21 cellular contexts compared by ENCODE assay signal in genomic region chr5:32508806-32509805, GRCh38.
A peak's percentile ranks its signal among the peaks of the same experiment; 100 is the strongest.
DNase-seq lines count a peak whose midpoint lies in the region; ATAC-seq and TF ChIP-seq lines count a peak whose summit lies in the region.
"Had no signal": no experiment of that assay in that cellular context is flagged by ENCODE, and none has a peak within 500 bp of the region (broad histone marks: within the 10 kb centered on the region; RNA-seq: fewer than 3 reads in every experiment).

No MANE protein-coding gene starts in this region.

- H3K4me2 ChIP-seq in SK-N-SH, result 0 out of 2 replicates have a peak overlapping the region, but pooled peaks have one; percentile 88
- H3K4me2 ChIP-seq in osteoblast (ENCODE audit: insufficient read depth, low read length), result no peak overlapping the region
- H3K4me2 ChIP-seq: BLaER1, PC-9 had no signal

- no peak overlapping the region for H3K9ac ChIP-seq in SK-N-SH
- H3K9ac ChIP-seq: BLaER1 had no signal

- H3K79me2 ChIP-seq in SK-N-SH (ENCODE audit: insufficient read depth) (no peaks in the 10 kb centered on the region), osteoblast (ENCODE audit: insufficient read depth, low read length) (no peaks in the 10 kb centered on the region)

- H3K27ac ChIP-seq in SK-N-SH (ENCODE audit: low read depth in 2 of 2, low read length in 1 of 2) (peak overlapping the region in 1 of 2 experiments; percentile 93; a peak in 2 of 4 replicates), osteoblast (ENCODE audit: low read depth, low read length) (peak overlapping the region; percentile 70)
- H3K27ac ChIP-seq: 22Rv1, BLaER1, PC-9 had no signal

- CTCF ChIA-PET in SK-N-SH (lab: Yijun Ruan, JAX), result interaction anchor here (1.1 to 1.8 kb wide), 2 partner anchors 18 to 81 kb away, joined by 3 to 6 read pairs; no protein-coding TSS in a partner anchor

- H3K4me3 ChIP-seq in SK-N-SH (ENCODE audit: low read depth in 2 of 2, low read length in 1 of 2) (peak overlapping the region in 1 of 2 experiments; percentile 13; a peak in 1 of 4 replicates), osteoblast (ENCODE audit: insufficient read depth, low read length) (no peak overlapping the region)
- H3K4me3 ChIP-seq: BLaER1, PC-9 had no signal

- H2AFZ ChIP-seq in SK-N-SH (ENCODE audit: low read depth) (0 out of 2 replicates have a peak overlapping the region, but pooled peaks have one; percentile 23), osteoblast (ENCODE audit: low read length) (no peak overlapping the region)
- H2AFZ ChIP-seq: PC-9 had no signal

- DNase-seq in SK-N-SH (no peak), NOMO-1 treated with DMSO at 0.1 percent for 48 hours (lab: John Stamatoyannopoulos, UW; ENCODE audit: unreplicated experiment) (peak; percentile 98), amniotic epithelial cell (ENCODE audit: low read depth) (peak; percentile 26), osteoblast (ENCODE audit: insufficient read length, low spot score, missing footprints) (peak; percentile 26), HT-29 (ENCODE audit: low spot score) (no peak)
- DNase-seq: activated CD4-positive, alpha-beta T cell treated with anti-CD3 and anti-CD28 coated beads for 36 hours; activated naive CD8-positive, alpha-beta T cell treated with anti-CD3 and anti-CD28 coated beads, Interleukin-2, amount 10 ng/mL, durations not matched to agents 7 days and 5 days; GDM1; glutamatergic neuron; KG1; midbrain; NCI-H1417; NCI-H526 treated with DMSO at 0.1 percent for 48 hours; PC-9; stimulated activated CD4-positive, alpha-beta T cell treated with anti-CD3 and anti-CD28 coated beads, Interleukin-4, amount 100 ng/mL, for 24 hours had no signal

- H3K36me3 ChIP-seq in SK-N-SH (replicated peaks in 1 of 2; ENCODE audit: control insufficient read depth in 1 of 2, insufficient read depth in 2 of 2, low read length in 1 of 2), result no peaks in the 10 kb centered on the region
- H3K36me3 ChIP-seq in osteoblast (ENCODE audit: insufficient read depth, low read length), result no peaks in the 10 kb centered on the region
- H3K36me3 ChIP-seq: BLaER1 had no signal

- H3K9me3 ChIP-seq in SK-N-SH (no peaks in the 10 kb centered on the region), osteoblast (ENCODE audit: low read depth, low read length) (no peaks in the 10 kb centered on the region)
- H3K9me3 ChIP-seq: BLaER1 had no signal

- no peaks in the 10 kb centered on the region for H3K9me2 ChIP-seq in SK-N-SH

- no peak for TF ChIP-seq EP300 in SK-N-SH (IDR thresholded peaks at IDR 0.05; ENCODE audit: borderline replicate concordance in 1 of 2, low read depth in 1 of 2, low read length in 1 of 2)

- POLR2A ChIA-PET in SK-N-SH (lab: Yijun Ruan, JAX), result no interaction called here

- 80% methylated on average over 8 of the region's 8 CpGs for WGBS in SK-N-SH (ENCODE audit: low lambda C conversion rate)

- H3K4me1 ChIP-seq in SK-N-SH (ENCODE audit: control insufficient read depth in 1 of 2, insufficient read depth in 2 of 2, low read depth in 1 of 2, low read length in 1 of 2), result peaks cover 28 to 31% of the 10 kb centered on the region in 2 experiments
- peaks cover 48% of the 10 kb centered on the region for H3K4me1 ChIP-seq in osteoblast (ENCODE audit: insufficient read depth, low read length)

- no peaks in the 10 kb centered on the region for H4K20me1 ChIP-seq in SK-N-SH (ENCODE audit: insufficient read depth)
- H4K20me1 ChIP-seq in osteoblast (ENCODE audit: insufficient read depth, low read length), result peaks cover 4% of the 10 kb centered on the region
- H4K20me1 ChIP-seq: BLaER1 had no signal

- ATAC-seq in SK-N-SH treated with all-trans-retinoic acid at 6 μM for 48 hours (no peak), GM21390 (IDR thresholded peaks at IDR 0.05; ENCODE audit: unreplicated experiment) (no peak), GM19035 (IDR thresholded peaks at IDR 0.05; ENCODE audit: unreplicated experiment) (no peak)
- ATAC-seq: activated CD4-positive, alpha-beta T cell treated with anti-CD3 and anti-CD28 coated beads for 36 hours; HCT116 had no signal

- TF ChIP-seq RAD21 in SK-N-SH (IDR thresholded peaks at IDR 0.05; ENCODE audit: low read length), result no peak

- H3K27me3 ChIP-seq in SK-N-SH (ENCODE audit: insufficient read depth), result no peaks in the 10 kb centered on the region
- no peaks in the 10 kb centered on the region for H3K27me3 ChIP-seq in osteoblast (ENCODE audit: insufficient read depth, low read length)
- H3K27me3 ChIP-seq: BLaER1 had no signal

- H3F3A ChIP-seq in SK-N-SH (replicated peaks; ENCODE audit: insufficient read depth), result peaks cover 47% of the 10 kb centered on the region

- no peak for TF ChIP-seq CTCF in SK-N-SH (IDR thresholded peaks at IDR 0.05)
- no peak for TF ChIP-seq CTCF in osteoblast (IDR thresholded peaks at IDR 0.05; ENCODE audit: extremely low read depth, low read depth, low read length)

TF ChIP-seq in SK-N-SH, 30 proteins besides CTCF, POLR2A, EP300 and RAD21 (continues in another document):
- TF ChIP-seq, protein P1, sequence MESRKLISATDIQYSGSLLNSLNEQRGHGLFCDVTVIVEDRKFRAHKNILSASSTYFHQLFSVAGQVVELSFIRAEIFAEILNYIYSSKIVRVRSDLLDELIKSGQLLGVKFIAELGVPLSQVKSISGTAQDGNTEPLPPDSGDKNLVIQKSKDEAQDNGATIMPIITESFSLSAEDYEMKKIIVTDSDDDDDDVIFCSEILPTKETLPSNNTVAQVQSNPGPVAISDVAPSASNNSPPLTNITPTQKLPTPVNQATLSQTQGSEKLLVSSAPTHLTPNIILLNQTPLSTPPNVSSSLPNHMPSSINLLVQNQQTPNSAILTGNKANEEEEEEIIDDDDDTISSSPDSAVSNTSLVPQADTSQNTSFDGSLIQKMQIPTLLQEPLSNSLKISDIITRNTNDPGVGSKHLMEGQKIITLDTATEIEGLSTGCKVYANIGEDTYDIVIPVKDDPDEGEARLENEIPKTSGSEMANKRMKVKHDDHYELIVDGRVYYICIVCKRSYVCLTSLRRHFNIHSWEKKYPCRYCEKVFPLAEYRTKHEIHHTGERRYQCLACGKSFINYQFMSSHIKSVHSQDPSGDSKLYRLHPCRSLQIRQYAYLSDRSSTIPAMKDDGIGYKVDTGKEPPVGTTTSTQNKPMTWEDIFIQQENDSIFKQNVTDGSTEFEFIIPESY (IDR thresholded peaks at IDR 0.05; ENCODE audit: borderline replicate concordance, low read depth), result no peak
- TF ChIP-seq ELF1 (IDR thresholded peaks at IDR 0.05), result no peak
- TF ChIP-seq TEAD4 (IDR thresholded peaks at IDR 0.05; ENCODE audit: borderline replicate concordance, insufficient read depth), result no peak

TF ChIP-seq in SK-N-SH treated with all-trans-retinoic acid at 6 μM for 48 hours, 23 proteins besides CTCF, POLR2A, EP300 and RAD21 (continues in another document):
- TF ChIP-seq PATZ1 (CRISPR knock-in tag; IDR thresholded peaks at IDR 0.05; ENCODE audit: borderline replicate concordance) (no peak), ZFP3 (CRISPR knock-in tag; IDR thresholded peaks at IDR 0.05) (no peak), TOX (CRISPR knock-in tag; IDR thresholded peaks at IDR 0.05; ENCODE audit: borderline replicate concordance) (no peak), ZNF565 (CRISPR knock-in tag; conservative IDR thresholded peaks at IDR 0.05; ENCODE audit: low read depth) (no peak), OSR1 (CRISPR knock-in tag; IDR thresholded peaks at IDR 0.05) (no peak), ESRRG (CRISPR knock-in tag; IDR thresholded peaks at IDR 0.05) (no peak), TCF4 (CRISPR knock-in tag; IDR thresholded peaks at IDR 0.05; ENCODE audit: borderline replicate concordance) (no peak), ISL1 (CRISPR knock-in tag; IDR thresholded peaks at IDR 0.05) (no peak), CREB5 (CRISPR knock-in tag; IDR thresholded peaks at IDR 0.05; ENCODE audit: low read depth) (no peak), SNAI2 (CRISPR knock-in tag; IDR thresholded peaks at IDR 0.05) (no peak), RARB (CRISPR knock-in tag; IDR thresholded peaks at IDR 0.05) (no peak), ZFP30 (CRISPR knock-in tag; IDR thresholded peaks at IDR 0.05) (no peak), CSDC2 (CRISPR knock-in tag; IDR thresholded peaks at IDR 0.05) (no peak)

Comparison
In these comparisons a context has a peak if more than half of its experiments do, and no peak if none do; other contexts are left out.
1. DNase-seq: peak in NOMO-1 treated with DMSO at 0.1 percent for 48 hours (single experiment), amniotic epithelial cell (single experiment) and osteoblast (single experiment); none in SK-N-SH (single experiment) and HT-29 (single experiment).